4 cellular contexts compared by ENCODE assay signal in the genomic region with DNA sequence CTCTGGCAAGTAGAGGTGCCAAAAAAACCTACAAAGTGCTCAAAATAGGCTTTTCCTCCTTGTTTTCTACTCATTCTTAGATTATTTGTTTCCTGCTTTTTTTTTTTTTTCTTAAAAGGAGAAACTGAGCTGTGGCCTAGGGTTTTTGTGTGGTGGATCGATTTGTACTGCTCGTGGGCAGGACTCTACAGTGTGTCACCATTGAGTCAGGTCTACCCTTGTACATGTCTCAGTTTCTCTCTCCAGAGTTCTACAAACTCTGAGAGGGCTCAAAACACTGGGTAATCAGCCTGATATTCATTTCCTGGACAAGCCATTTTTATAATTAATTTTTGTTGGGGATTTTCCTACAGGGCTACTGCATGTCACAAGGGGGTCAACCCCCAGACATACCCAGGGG. TPM values are rescaled to one million over a fixed set of nuclear protein-coding genes. Genes with fewer than 3 reads are reported as not detected.
"Had no signal": no experiment of that assay in that cellular context is flagged by ENCODE, and none has a peak within 500 bp of the region (broad histone marks: within the 10 kb centered on the region; RNA-seq: fewer than 3 reads in every experiment).

No MANE protein-coding gene starts in this region.

- ATAC-seq: GM12878 had no signal

- H3K4me3 ChIP-seq: GM12878 had no signal

- DNase-seq: GDM1, GF-D8 had no signal

RNA-seq across cellular contexts. Expression of gene CASP5, which starts 49.4 kb away (rescaled TPM):
- total RNA-seq: G401, GM12878 had no signal
- polyA plus RNA-seq: GM12878 had no signal
